In the genomic region with DNA sequence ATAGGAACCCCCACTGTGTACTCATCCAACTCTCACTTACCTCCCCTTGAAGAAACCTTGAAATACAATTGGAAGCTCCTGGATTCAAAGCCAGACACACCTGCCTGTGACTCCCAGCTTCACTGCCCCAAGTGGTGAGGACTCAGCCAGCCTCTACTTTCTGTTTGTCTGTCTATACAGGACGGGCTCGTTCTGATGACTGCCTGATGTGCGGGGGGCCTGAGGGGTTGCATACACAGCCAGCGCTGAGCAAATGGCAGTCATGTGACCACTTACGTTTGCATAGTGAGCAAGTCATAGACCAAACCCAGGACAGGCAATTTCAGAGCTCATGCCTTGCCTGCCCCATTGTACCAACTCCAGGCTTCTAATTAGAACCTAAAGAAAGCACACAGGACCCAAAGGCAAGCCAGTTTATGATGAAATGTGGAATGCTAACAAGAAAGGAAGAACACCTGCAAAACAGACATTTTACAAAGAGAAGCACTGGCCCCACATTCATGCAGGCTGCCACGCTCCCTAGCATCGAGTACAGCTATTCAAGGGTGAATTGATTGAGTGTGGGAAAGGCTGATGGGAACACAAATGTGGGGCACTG, we compare ENCODE assay signal across 20 cellular contexts.
"Had no signal": no experiment of that assay in that cellular context is flagged by ENCODE, and none has a peak within 500 bp of the region (broad histone marks: within the 10 kb centered on the region; RNA-seq: fewer than 3 reads in every experiment).

No MANE protein-coding gene starts in this region.

- H3K27ac Mint-ChIP-seq: activated CD4-positive, alpha-beta memory T cell treated with anti-CD3 and anti-CD28 coated beads for 36 hours; activated CD8-positive, alpha-beta memory T cell treated with anti-CD3 and anti-CD28 coated beads, Interleukin-2, amount 10 ng/mL, durations not matched to agents 7 days and 5 days; activated naive CD4-positive, alpha-beta T cell treated with anti-CD3 and anti-CD28 coated beads for 36 hours; activated naive CD8-positive, alpha-beta T cell treated with anti-CD3 and anti-CD28 coated beads, Interleukin-2, amount 50 U/mL, for 24 hours; activated T-helper 2 cell treated with anti-CD3 and anti-CD28 coated beads, Interferon-gamma antibody, Interleukin-2, Interleukin-4, amounts not matched to agents 10 μg/mL and 5 μg/mL and 100 μg/mL, durations not matched to agents 14 hours and 24 hours and 36 hours; dendritic cell treated with granulocyte-macrophage colony-stimulating factor and Interleukin-4, amounts not matched to agents 40 ng/mL and 50 ng/mL, for 4 days; naive thymus-derived CD8-positive, alpha-beta T cell; stimulated activated naive B cell treated with anti-CD40 and anti-IgM and Interleukin-4, amounts not matched to agents 10 μg/mL and 1 μg/mL and 100 μg/mL, for 72 hours had no signal

- H3K4me3 ChIP-seq: right atrium auricular region, skin epidermis, thyroid gland had no signal

- H3K9me3 Mint-ChIP-seq: activated CD4-positive, alpha-beta memory T cell treated with anti-CD3 and anti-CD28 coated beads for 36 hours; activated naive CD4-positive, alpha-beta T cell treated with anti-CD3 and anti-CD28 coated beads for 36 hours; activated naive CD8-positive, alpha-beta T cell treated with anti-CD3 and anti-CD28 coated beads, Interleukin-2, amount 50 U/mL, for 24 hours; activated T-helper 2 cell treated with anti-CD3 and anti-CD28 coated beads, Interferon-gamma antibody, Interleukin-2, Interleukin-4, amounts not matched to agents 10 μg/mL and 5 μg/mL and 100 μg/mL, durations not matched to agents 14 hours and 24 hours and 36 hours; dendritic cell treated with granulocyte-macrophage colony-stimulating factor and Interleukin-4, amounts not matched to agents 40 ng/mL and 50 ng/mL, for 4 days had no signal

- H3K27ac ChIP-seq: right atrium auricular region, skin epidermis, thyroid gland had no signal

- H3K27me3 ChIP-seq: right atrium auricular region, thyroid gland had no signal

- H3K4me1 Mint-ChIP-seq: activated CD8-positive, alpha-beta memory T cell treated with anti-CD3 and anti-CD28 coated beads, Interleukin-2, amount 10 ng/mL, durations not matched to agents 7 days and 5 days; activated naive CD8-positive, alpha-beta T cell treated with anti-CD3 and anti-CD28 coated beads, Interleukin-2, amount 50 U/mL, for 24 hours; naive thymus-derived CD8-positive, alpha-beta T cell; stimulated activated naive B cell treated with anti-CD40 and anti-IgM and Interleukin-4, amounts not matched to agents 10 μg/mL and 1 μg/mL and 100 μg/mL, for 72 hours had no signal

- H3K36me3 Mint-ChIP-seq: activated CD4-positive, alpha-beta memory T cell treated with anti-CD3 and anti-CD28 coated beads for 36 hours; activated CD8-positive, alpha-beta memory T cell treated with anti-CD3 and anti-CD28 coated beads, Interleukin-2, amount 10 ng/mL, durations not matched to agents 7 days and 5 days; naive thymus-derived CD8-positive, alpha-beta T cell; stimulated activated naive B cell treated with anti-CD40 and anti-IgM and Interleukin-4, amounts not matched to agents 10 μg/mL and 1 μg/mL and 100 μg/mL, for 72 hours had no signal

- H3K4me3 Mint-ChIP-seq: activated CD4-positive, alpha-beta memory T cell treated with anti-CD3 and anti-CD28 coated beads for 36 hours; activated CD8-positive, alpha-beta memory T cell treated with anti-CD3 and anti-CD28 coated beads, Interleukin-2, amount 10 ng/mL, durations not matched to agents 7 days and 5 days; activated naive CD4-positive, alpha-beta T cell treated with anti-CD3 and anti-CD28 coated beads for 36 hours; activated naive CD8-positive, alpha-beta T cell treated with anti-CD3 and anti-CD28 coated beads, Interleukin-2, amount 50 U/mL, for 24 hours; dendritic cell treated with granulocyte-macrophage colony-stimulating factor and Interleukin-4, amounts not matched to agents 40 ng/mL and 50 ng/mL, for 4 days; naive thymus-derived CD8-positive, alpha-beta T cell; stimulated activated naive B cell treated with anti-CD40 and anti-IgM and Interleukin-4, amounts not matched to agents 10 μg/mL and 1 μg/mL and 100 μg/mL, for 72 hours had no signal

- H3K4me1 ChIP-seq: right atrium auricular region, thyroid gland had no signal

- DNase-seq: activated CD4-positive, alpha-beta memory T cell treated with anti-CD3 and anti-CD28 coated beads for 36 hours; activated CD4-positive, alpha-beta T cell treated with anti-CD3 and anti-CD28 coated beads for 1 hour; activated CD8-positive, alpha-beta memory T cell treated with anti-CD3 and anti-CD28 coated beads, Interleukin-2, amount 10 ng/mL, durations not matched to agents 7 days and 5 days; activated naive CD4-positive, alpha-beta T cell treated with anti-CD3 and anti-CD28 coated beads for 36 hours; activated naive CD8-positive, alpha-beta T cell treated with anti-CD3 and anti-CD28 coated beads, Interleukin-2, amount 50 U/mL, for 24 hours; activated T-cell treated with anti-CD3 and anti-CD28 coated beads, Interleukin-2, amount 50 U/mL, for 1 hour; aorta; effector memory CD4-positive, alpha-beta T cell; glutamatergic neuron; mesenchymal stem cell; naive thymus-derived CD8-positive, alpha-beta T cell; nucleus accumbens; stimulated activated CD4-positive, alpha-beta T cell treated with anti-CD3 and anti-CD28 coated beads, Interleukin-15, amount 100 ng/mL, for 24 hours; stimulated activated CD4-positive, alpha-beta T cell treated with anti-CD3 and anti-CD28 coated beads, Interleukin-4, amount 100 ng/mL, for 1 hour; stimulated activated naive B cell treated with anti-CD40 and anti-IgM and Interleukin-4, amounts not matched to agents 10 μg/mL and 1 μg/mL and 100 μg/mL, for 72 hours; thyroid gland had no signal

- H3K36me3 ChIP-seq: right atrium auricular region, thyroid gland had no signal

- H3K9me3 ChIP-seq: right atrium auricular region, thyroid gland had no signal
